Comparison of ENCODE assay signal across 1 cellular context in genomic region chr3:40979962-40980361, GRCh38.
TF ChIP-seq lines count a peak whose summit lies in the region.

No MANE protein-coding gene starts in this region.

TF ChIP-seq in GM12878, 131 proteins besides CTCF, POLR2A, EP300 and RAD21 (continued from another document):
- TF ChIP-seq USF2 (IDR thresholded peaks at IDR 0.05; ENCODE audit: borderline replicate concordance, low read depth, low read length) (no peak), MYB (IDR thresholded peaks at IDR 0.05; ENCODE audit: borderline replicate concordance, low read depth, low read length) (no peak), SREBF2 (IDR thresholded peaks at IDR 0.05; ENCODE audit: low read length) (no peak), ZBTB40 (IDR thresholded peaks at IDR 0.05; ENCODE audit: borderline replicate concordance) (no peak), TCF12 (IDR thresholded peaks at IDR 0.05; ENCODE audit: low read depth, low read length) (no peak), MYC (IDR thresholded peaks at IDR 0.05; ENCODE audit: insufficient read depth, insufficient read length, insufficient replicate concordance, low read length, severe bottlenecking) (no peak)
TF ChIP-seq in GM12878: peak in this region for 0.
